ENCODE assay signal across 1 cellular context in genomic region chr10:109995178-109995577, GRCh38.
TF ChIP-seq lines count a peak whose summit lies in the region.

No MANE protein-coding gene starts in this region.

TF ChIP-seq in WTC11, 78 proteins besides CTCF, POLR2A, EP300 and RAD21 (continued from another document):
- no peak for TF ChIP-seq AFF4 (CRISPR knock-in tag; IDR thresholded peaks at IDR 0.05; ENCODE audit: borderline replicate concordance)
